27 cellular contexts compared by ENCODE assay signal in genomic region chr2:143891879-143892308, GRCh38.
DNase-seq lines count a peak whose midpoint lies in the region; ATAC-seq and TF ChIP-seq lines count a peak whose summit lies in the region.
"Had no signal": no experiment of that assay in that cellular context is flagged by ENCODE, and none has a peak within 500 bp of the region (broad histone marks: within the 10 kb centered on the region; RNA-seq: fewer than 3 reads in every experiment).

No MANE protein-coding gene starts in this region.

- peaks cover 55 to 57% of the 10 kb centered on the region in 2 experiments for H3K4me1 Mint-ChIP-seq in H9
- H3K4me1 Mint-ChIP-seq: stimulated activated naive B cell treated with anti-CD40 and anti-IgM and Interleukin-4, amounts not matched to agents 10 μg/mL and 1 μg/mL and 100 μg/mL, for 72 hours had no signal

- WGBS in H9 (ENCODE audit: extremely low coverage, insufficient read length, low lambda C conversion rate) = no CpG with 5 or more reads among the region's 7 CpGs
- no CpG with 5 or more reads among the region's 7 CpGs for WGBS in iPS DF 6.9 (ENCODE audit: insufficient coverage, insufficient read length)

- no peak overlapping the region for H3T11ph ChIP-seq in H9 (ENCODE audit: low read length)

- H4K5ac ChIP-seq in H9 (ENCODE audit: insufficient read length, low read depth, low read length) = no peak overlapping the region

- DNase-seq in DMS153 (lab: John Stamatoyannopoulos, UW) (peak; percentile 25), H9 (peak; percentile 94), NCI-H774 (lab: John Stamatoyannopoulos, UW) (peak; percentile 9), iPS DF 6.9 (ENCODE audit: low read depth, low spot score) (peak; percentile 89), left lung (no peak), C1 segment of cervical spinal cord (lab: John Stamatoyannopoulos, UW) (no peak)
- DNase-seq: activated CD4-positive, alpha-beta memory T cell treated with anti-CD3 and anti-CD28 coated beads for 36 hours; activated CD4-positive, CD25-positive, alpha-beta regulatory T cell treated with anti-CD3 and anti-CD28 coated beads, Interleukin-2, amount 50 U/mL, for 72 hours; activated CD8-positive, alpha-beta memory T cell treated with anti-CD3 and anti-CD28 coated beads, Interleukin-2, amount 50 U/mL, for 4 hours; effector memory CD4-positive, alpha-beta T cell; EL; erythroblast; head of caudate nucleus; KG1; mesenchymal stem cell; MG63; NCI-H524 treated with DMSO at 0.1 percent for 48 hours; psoas muscle; stimulated activated naive B cell treated with anti-CD40 and anti-IgM and Interleukin-4, amounts not matched to agents 10 μg/mL and 1 μg/mL and 100 μg/mL, for 72 hours had no signal

- H3K27ac Mint-ChIP-seq in H9 = peak overlapping the region; percentile 46 to 93 (median 71); a peak in 5 of 7 replicates
- H3K27ac Mint-ChIP-seq: activated CD4-positive, alpha-beta memory T cell treated with anti-CD3 and anti-CD28 coated beads for 36 hours; activated naive CD4-positive, alpha-beta T cell treated with anti-CD3 and anti-CD28 coated beads, Interleukin-2, amount 50 U/mL, for 72 hours; stimulated activated naive B cell treated with anti-CD40 and anti-IgM and Interleukin-4, amounts not matched to agents 10 μg/mL and 1 μg/mL and 100 μg/mL, for 72 hours had no signal

- H3K4me1 ChIP-seq in H9 (ENCODE audit: insufficient read depth, low read length) (peaks cover 9% of the 10 kb centered on the region), iPS DF 6.9 (ENCODE audit: control insufficient read depth, insufficient read depth, low read length) (no peaks in the 10 kb centered on the region; the same call in 1 of the 2 replicates), left lung (no peaks in the 10 kb centered on the region)
- H3K4me1 ChIP-seq: BLaER1 treated with 17β-estradiol and CSF1 and Interleukin-3, amounts not matched to agents 10 nM and 100 nM; breast epithelium; psoas muscle; suprapubic skin had no signal

- no peaks in the 10 kb centered on the region for H3K36me3 Mint-ChIP-seq in H9 (ENCODE audit: insufficient read depth in 1 of 3, low read depth in 3 of 3)
- H3K36me3 Mint-ChIP-seq: activated CD4-positive, alpha-beta memory T cell treated with anti-CD3 and anti-CD28 coated beads for 36 hours; activated naive CD4-positive, alpha-beta T cell treated with anti-CD3 and anti-CD28 coated beads, Interleukin-2, amount 50 U/mL, for 72 hours; stimulated activated naive B cell treated with anti-CD40 and anti-IgM and Interleukin-4, amounts not matched to agents 10 μg/mL and 1 μg/mL and 100 μg/mL, for 72 hours had no signal

- no peak overlapping the region for H2BK120ac ChIP-seq in H9 (ENCODE audit: low read depth, low read length, poor library complexity, severe bottlenecking)

- intact Hi-C loops in left lung (cut with DNase I) = no loop called here

- H3K36me3 ChIP-seq in iPS DF 6.9 (ENCODE audit: control insufficient read depth, insufficient read depth, low read length) (no peaks in the 10 kb centered on the region), left lung (no peaks in the 10 kb centered on the region)
- H3K36me3 ChIP-seq: BLaER1 treated with 17β-estradiol and CSF1 and Interleukin-3, amounts not matched to agents 10 nM and 100 nM; breast epithelium; MG63; suprapubic skin had no signal

- H3K4ac ChIP-seq in H9 (ENCODE audit: low read depth, low read length) = no peak overlapping the region

- no peaks in the 10 kb centered on the region for H3K9me3 ChIP-seq in H9 (ENCODE audit: control insufficient read depth, low read depth, low read length)
- H3K9me3 ChIP-seq in iPS DF 6.9 (ENCODE audit: control insufficient read depth, insufficient read depth, low read length) = no peaks in the 10 kb centered on the region
- no peaks in the 10 kb centered on the region for H3K9me3 ChIP-seq in left lung
- H3K9me3 ChIP-seq: BLaER1 treated with 17β-estradiol and CSF1 and Interleukin-3, amounts not matched to agents 10 nM and 100 nM; breast epithelium; MG63; psoas muscle; suprapubic skin had no signal

- no peaks in the 10 kb centered on the region for H3K79me2 ChIP-seq in H9 (ENCODE audit: insufficient read depth, low read length)

- no peak overlapping the region for H4K91ac ChIP-seq in H9 (ENCODE audit: insufficient read length, low read depth, low read length)

- H3K18ac ChIP-seq in H9 (ENCODE audit: insufficient read length, low read depth, low read length) = no peak overlapping the region

- no peak overlapping the region for H3K27ac ChIP-seq in H9 (ENCODE audit: insufficient read length, low read depth, low read length)
- no peak overlapping the region for H3K27ac ChIP-seq in iPS DF 6.9 (ENCODE audit: low read length)
- no peak overlapping the region for H3K27ac ChIP-seq in left lung
- H3K27ac ChIP-seq: BLaER1 treated with 17β-estradiol and CSF1 and Interleukin-3, amounts not matched to agents 10 nM and 100 nM; breast epithelium; psoas muscle; RWPE1; suprapubic skin had no signal

- H3K4me3 Mint-ChIP-seq in H9 = peak overlapping the region in 1 of 2 experiments; percentile 57; a peak in 1 of 5 replicates
- H3K4me3 Mint-ChIP-seq: activated CD4-positive, alpha-beta memory T cell treated with anti-CD3 and anti-CD28 coated beads for 36 hours; stimulated activated naive B cell treated with anti-CD40 and anti-IgM and Interleukin-4, amounts not matched to agents 10 μg/mL and 1 μg/mL and 100 μg/mL, for 72 hours had no signal

- H3K23me2 ChIP-seq in H9 (ENCODE audit: insufficient read length, low read depth, low read length, poor library complexity, severe bottlenecking) = no peaks in the 10 kb centered on the region

- no peaks in the 10 kb centered on the region for H4K20me1 ChIP-seq in H9 (ENCODE audit: control insufficient read depth, insufficient read depth, insufficient read length)
- H4K20me1 ChIP-seq: BLaER1 treated with 17β-estradiol and CSF1 and Interleukin-3, amounts not matched to agents 10 nM and 100 nM had no signal

- H3K79me1 ChIP-seq in H9 (ENCODE audit: insufficient read depth, low read depth, low read length, poor library complexity, severe bottlenecking) = no peaks in the 10 kb centered on the region

- H2AFZ ChIP-seq in H9 (ENCODE audit: low read length) = no peak overlapping the region

- H2BK15ac ChIP-seq in H9 (ENCODE audit: low read depth, low read length) = no peak overlapping the region

- H2BK5ac ChIP-seq in H9 (ENCODE audit: insufficient read length, low read length) = no peak overlapping the region

- no peak overlapping the region for H3K14ac ChIP-seq in H9 (ENCODE audit: insufficient read depth, low read length)

- no peak overlapping the region for H3K4me2 ChIP-seq in H9 (ENCODE audit: insufficient read depth, insufficient read length, low read length)
- H3K4me2 ChIP-seq: BLaER1 treated with 17β-estradiol and CSF1 and Interleukin-3, amounts not matched to agents 10 nM and 100 nM had no signal

- H2BK12ac ChIP-seq in H9 (ENCODE audit: insufficient read length, low read depth, low read length) = no peak overlapping the region

- ATAC-seq in HG03045 (IDR thresholded peaks at IDR 0.05; ENCODE audit: unreplicated experiment) (no peak), left lung (no peak), HG03432 (IDR thresholded peaks at IDR 0.05; ENCODE audit: unreplicated experiment) (no peak)
- ATAC-seq: activated naive CD4-positive, alpha-beta T cell treated with anti-CD3 and anti-CD28 coated beads, Interleukin-2, amount 50 U/mL, for 72 hours; left lobe of liver; psoas muscle; stimulated activated naive B cell treated with anti-CD40 and anti-IgM and Interleukin-4, amounts not matched to agents 10 μg/mL and 1 μg/mL and 100 μg/mL, for 72 hours had no signal

- H3K27me3 ChIP-seq in H9 (ENCODE audit: insufficient read depth, low read length) = no peaks in the 10 kb centered on the region; the same call in 1 of the 2 replicates
- peaks cover 5% of the 10 kb centered on the region; the same call in 1 of the 2 replicates for H3K27me3 ChIP-seq in iPS DF 6.9 (ENCODE audit: control insufficient read depth, insufficient read depth, low read length)
- no peaks in the 10 kb centered on the region for H3K27me3 ChIP-seq in left lung
- H3K27me3 ChIP-seq: BLaER1 treated with 17β-estradiol and CSF1 and Interleukin-3, amounts not matched to agents 10 nM and 100 nM; breast epithelium; MG63; suprapubic skin had no signal

- H3K9me3 Mint-ChIP-seq in H9 = peaks cover 0 to 3% of the 10 kb centered on the region in 2 experiments; a peak in 1 of 5 replicates
- H3K9me3 Mint-ChIP-seq: activated CD4-positive, alpha-beta memory T cell treated with anti-CD3 and anti-CD28 coated beads for 36 hours; activated naive CD4-positive, alpha-beta T cell treated with anti-CD3 and anti-CD28 coated beads, Interleukin-2, amount 50 U/mL, for 72 hours; stimulated activated naive B cell treated with anti-CD40 and anti-IgM and Interleukin-4, amounts not matched to agents 10 μg/mL and 1 μg/mL and 100 μg/mL, for 72 hours had no signal

- peaks cover 63% of the 10 kb centered on the region for H3K27me3 Mint-ChIP-seq in H9 (ENCODE audit: low read depth)
- H3K27me3 Mint-ChIP-seq: stimulated activated naive B cell treated with anti-CD40 and anti-IgM and Interleukin-4, amounts not matched to agents 10 μg/mL and 1 μg/mL and 100 μg/mL, for 72 hours had no signal

- no peak overlapping the region for H3K56ac ChIP-seq in H9 (ENCODE audit: insufficient read length, low read depth, low read length)

- H3K23ac ChIP-seq in H9 (ENCODE audit: insufficient read length, low read depth, low read length) = no peak overlapping the region

- H4K8ac ChIP-seq in H9 (replicated peaks; ENCODE audit: insufficient read length, low read depth, low read length) = no peak overlapping the region

- H3K4me3 ChIP-seq in iPS DF 6.9 (ENCODE audit: low read length) (no peak overlapping the region), left lung (no peak overlapping the region)
- H3K4me3 ChIP-seq: BLaER1 treated with 17β-estradiol and CSF1 and Interleukin-3, amounts not matched to agents 10 nM and 100 nM; breast epithelium; MG63; psoas muscle; suprapubic skin had no signal

- TF ChIP-seq CTCF in H9 (conservative IDR thresholded peaks at IDR 0.05) (no peak), left lung (IDR thresholded peaks at IDR 0.05) (no peak)

- H2BK20ac ChIP-seq in H9 (ENCODE audit: low read depth, low read length, poor library complexity, severe bottlenecking) = no peak overlapping the region

- no peak overlapping the region for H2AK5ac ChIP-seq in H9 (ENCODE audit: insufficient read length, low read length)

- no peak overlapping the region for H3K9ac ChIP-seq in H9 (ENCODE audit: extremely low read depth, insufficient read length, low read length)
- H3K9ac ChIP-seq: BLaER1 treated with 17β-estradiol and CSF1 and Interleukin-3, amounts not matched to agents 10 nM and 100 nM had no signal

Comparison
In these comparisons a context has a peak if more than half of its experiments do, and no peak if none do; other contexts are left out.
1. DNase-seq: peak in DMS153 (single experiment), H9 (single experiment), NCI-H774 (single experiment) and iPS DF 6.9 (single experiment); none in left lung (0 of 2) and C1 segment of cervical spinal cord (0 of 14).